7 cellular contexts compared by ENCODE assay signal in genomic region chr3:47379488-47379899, GRCh38. TPM values are rescaled to one million over a fixed set of nuclear protein-coding genes. Genes with fewer than 3 reads are reported as not detected.
DNase-seq lines count a peak whose midpoint lies in the region; ATAC-seq and TF ChIP-seq lines count a peak whose summit lies in the region.

No MANE protein-coding gene starts in this region.

- H3K9me3 Mint-ChIP-seq in WTC11 (no peaks in the 10 kb centered on the region), glutamatergic neuron (ENCODE audit: unreplicated experiment) (peaks cover 7% of the 10 kb centered on the region)

- H3K4me3 ChIP-seq in HEK293 (ENCODE audit: low read depth, low read length) (peak overlapping the region; percentile 95; the same call in 1 of the 2 replicates), skin epidermis (peak overlapping the region; percentile 70 to 100 (median 92))

- ATAC-seq in WTC11 (no peak), GM21786 (IDR thresholded peaks at IDR 0.05; ENCODE audit: unreplicated experiment) (no peak), GM18502 (IDR thresholded peaks at IDR 0.05; ENCODE audit: poor library complexity, unreplicated experiment) (no peak)

- H3K36me3 ChIP-seq in HEK293 (ENCODE audit: control insufficient read depth in 2 of 2, insufficient read depth in 1 of 2, low read length in 2 of 2), result no peaks in the 10 kb centered on the region

- H3K27ac Mint-ChIP-seq in WTC11 (peak overlapping the region; percentile 100; the same call in 1 of the 2 replicates), glutamatergic neuron (ENCODE audit: unreplicated experiment) (peak overlapping the region; percentile 99)

- H3K4me3 Mint-ChIP-seq in WTC11 (peak overlapping the region; percentile 100), glutamatergic neuron (ENCODE audit: unreplicated experiment) (peak overlapping the region; percentile 100)

- POLR2A ChIA-PET in HEK293 (lab: Yijun Ruan, JAX) (interaction anchor here (1.4 kb wide), 1 partner anchor 32 kb away, joined by 3 read pairs; no protein-coding TSS in a partner anchor), WTC11 (lab: Charles Lee) (no interaction called here)

- H3K4me1 Mint-ChIP-seq in WTC11, result peaks cover 21% of the 10 kb centered on the region
- peaks cover 19% of the 10 kb centered on the region for H3K4me1 Mint-ChIP-seq in glutamatergic neuron (ENCODE audit: low read depth, unreplicated experiment)

- no peaks in the 10 kb centered on the region for H3K36me3 Mint-ChIP-seq in WTC11
- H3K36me3 Mint-ChIP-seq in glutamatergic neuron (ENCODE audit: unreplicated experiment), result no peaks in the 10 kb centered on the region

- no peak for DNase-seq in WTC11 (ENCODE audit: low spot score)
- no peak for DNase-seq in glutamatergic neuron
- no peak for DNase-seq in NCI-H82 treated with DMSO at 0.1 percent for 48 hours (lab: John Stamatoyannopoulos, UW; ENCODE audit: unreplicated experiment)

- no peaks in the 10 kb centered on the region for H3K27me3 Mint-ChIP-seq in WTC11 (ENCODE audit: low read depth)
- H3K27me3 Mint-ChIP-seq in glutamatergic neuron (ENCODE audit: unreplicated experiment), result peaks cover 2% of the 10 kb centered on the region

- CTCF ChIA-PET in HEK293 (lab: Yijun Ruan, JAX), result no interaction called here
- CTCF ChIA-PET in WTC11 (lab: Charles Lee), result interaction anchor here (2.2 kb wide), 1 partner anchor 9 kb away, joined by 37 read pairs; no protein-coding TSS in a partner anchor

- H3K27ac ChIP-seq in HEK293 (ENCODE audit: extremely low read depth, low read depth, low read length), result no peak overlapping the region
- peak overlapping the region in 11 of 21 experiments; percentile 89 to 99 (median 94) for H3K27ac ChIP-seq in skin epidermis

- TF ChIP-seq CTCF in HEK293 (tag by site-specific recombination; IDR thresholded peaks at IDR 0.05) (no peak), WTC11 (IDR thresholded peaks at IDR 0.05) (no peak), glutamatergic neuron (IDR thresholded peaks at IDR 0.05; ENCODE audit: partially characterized antibody, unreplicated experiment) (no peak)

- H3K4me1 ChIP-seq in HEK293 (ENCODE audit: control insufficient read depth, insufficient read depth, low read length), result no peaks in the 10 kb centered on the region

- no peaks in the 10 kb centered on the region for H3K9me3 ChIP-seq in HEK293 (ENCODE audit: control insufficient read depth, insufficient read depth, low read depth, low read length)

TF ChIP-seq in HEK293, 187 proteins besides CTCF, POLR2A, EP300 and RAD21 (continues in another document):
- no peak for TF ChIP-seq ZNF398 (tag by site-specific recombination; IDR thresholded peaks at IDR 0.05)
- no peak for TF ChIP-seq ZNF768 (tag by site-specific recombination; IDR thresholded peaks at IDR 0.05)
- no peak for TF ChIP-seq ZNF184 (tag by site-specific recombination; IDR thresholded peaks at IDR 0.05)
- no peak for TF ChIP-seq TRIM28 (IDR thresholded peaks at IDR 0.05; ENCODE audit: borderline replicate concordance, low read length)
- no peak for TF ChIP-seq GLI2 (tag by site-specific recombination; IDR thresholded peaks at IDR 0.05; ENCODE audit: borderline replicate concordance, low read depth)
- no peak for TF ChIP-seq ZNF274 (IDR thresholded peaks at IDR 0.05; ENCODE audit: low read length)
- no peak for TF ChIP-seq ZNF274 (tag by site-specific recombination; IDR thresholded peaks at IDR 0.05; ENCODE audit: borderline replicate concordance)
- no peak for TF ChIP-seq ZNF302 (tag by site-specific recombination; IDR thresholded peaks at IDR 0.05; ENCODE audit: low read depth)
- no peak for TF ChIP-seq AEBP2 (tag by site-specific recombination; IDR thresholded peaks at IDR 0.05; ENCODE audit: borderline replicate concordance)
- no peak for TF ChIP-seq MYNN (tag by site-specific recombination; IDR thresholded peaks at IDR 0.05; ENCODE audit: borderline replicate concordance)
- TF ChIP-seq ZNF404 (tag by site-specific recombination; IDR thresholded peaks at IDR 0.05), result no peak
- no peak for TF ChIP-seq ZFP37 (tag by site-specific recombination; IDR thresholded peaks at IDR 0.05)
- TF ChIP-seq ZNF654 (tag by site-specific recombination; IDR thresholded peaks at IDR 0.05; ENCODE audit: low read depth), result no peak
- TF ChIP-seq ZNF37A (tag by site-specific recombination; IDR thresholded peaks at IDR 0.05), result no peak

TF ChIP-seq in WTC11, 78 proteins besides CTCF, POLR2A, EP300 and RAD21:
- TF ChIP-seq GABPB1 (CRISPR knock-in tag; IDR thresholded peaks at IDR 0.05), result peak; percentile 54; the same call in 1 of the 2 replicates
- no peak for TF ChIP-seq IRF1 (CRISPR knock-in tag; IDR thresholded peaks at IDR 0.05)
- TF ChIP-seq SMAD3 (CRISPR knock-in tag; IDR thresholded peaks at IDR 0.05; ENCODE audit: borderline replicate concordance), result no peak
- no peak for TF ChIP-seq USF1 (CRISPR knock-in tag; IDR thresholded peaks at IDR 0.05)
- TF ChIP-seq ZNF232 (CRISPR knock-in tag; IDR thresholded peaks at IDR 0.05), result no peak

RNA-seq across cellular contexts. Expression of gene PTPN23, which starts 1.3 kb away (rescaled TPM):
- total RNA-seq in WTC11 (2021) (44.1 to 53.5 TPM (median 49.8 TPM) in 3 replicates), glutamatergic neuron (ENCODE audit: unreplicated experiment) (71.0 TPM)
